In genomic region chr11:122189259-122189658, GRCh38 we compare ENCODE assay signal across 9 cellular contexts.
DNase-seq lines count a peak whose midpoint lies in the region; ATAC-seq and TF ChIP-seq lines count a peak whose summit lies in the region.
"Had no signal": no experiment of that assay in that cellular context is flagged by ENCODE, and none has a peak within 500 bp of the region (broad histone marks: within the 10 kb centered on the region; RNA-seq: fewer than 3 reads in every experiment).

No MANE protein-coding gene starts in this region.

- POLR2A ChIA-PET in HCT116 (lab: Charles Lee), result interaction anchor here (0.8 to 3.3 kb wide), 8 partner anchors 8 to 42 kb away, joined by 3 to 22 read pairs (median 4); no protein-coding TSS in a partner anchor
- POLR2A ChIA-PET in naive thymus-derived CD8-positive, alpha-beta T cell (lab: Charles Lee), result no interaction called here

- peaks cover 83 to 100% of the 10 kb centered on the region in 2 experiments for H3K4me1 ChIP-seq in HCT116 (ENCODE audit: control insufficient read depth in 1 of 2, insufficient read depth in 2 of 2, low read length in 2 of 2)

- no peak overlapping the region for H3K27ac Mint-ChIP-seq in naive thymus-derived CD8-positive, alpha-beta T cell
- H3K27ac Mint-ChIP-seq: activated CD8-positive, alpha-beta T cell treated with anti-CD3 and anti-CD28 coated beads, Interleukin-2, amount 10 ng/mL, durations not matched to agents 7 days and 5 days had no signal

- peaks cover 98% of the 10 kb centered on the region for H3K79me2 ChIP-seq in HCT116 (ENCODE audit: insufficient read depth, low read length)

- peak overlapping the region; percentile 55 for H3K4me2 ChIP-seq in HCT116 (ENCODE audit: low read length)

- peak overlapping the region; percentile 63 for H3K9ac ChIP-seq in HCT116 (ENCODE audit: low read length)

- CTCF ChIA-PET in HCT116 (lab: Charles Lee), result interaction anchor here (1.1 to 1.5 kb wide), 3 partner anchors 13 to 81 kb away, joined by 3 to 4 read pairs (median 4); no protein-coding TSS in a partner anchor

- no peak overlapping the region for H2AFZ ChIP-seq in HCT116 (ENCODE audit: low read depth, low read length, poor library complexity, severe bottlenecking)

- TF ChIP-seq POLR2A in HCT116 (IDR thresholded peaks at IDR 0.05; ENCODE audit: borderline replicate concordance, extremely low read depth, insufficient read depth, insufficient read length), result no peak

- peak; percentile 41 for TF ChIP-seq RAD21 in HCT116 (IDR thresholded peaks at IDR 0.05; ENCODE audit: low read depth)

- H3K27ac ChIP-seq in HCT116 (ENCODE audit: low read depth, low read length), result peak overlapping the region; percentile 97

- peaks cover 0 to 2% (median 0%) of the 10 kb centered on the region in 9 donors for H3K9me3 Mint-ChIP-seq in naive thymus-derived CD8-positive, alpha-beta T cell

- H3K4me1 Mint-ChIP-seq in naive thymus-derived CD8-positive, alpha-beta T cell, result no peaks in the 10 kb centered on the region

- H3K27me3 ChIP-seq in HCT116 (ENCODE audit: insufficient read depth, low read length), result no peaks in the 10 kb centered on the region

- ATAC-seq in HCT116 (peak; percentile 62), left cardiac atrium (peak; percentile 85 to 92), left lobe of liver (no peak)
- no peak for ATAC-seq in naive thymus-derived CD8-positive, alpha-beta T cell
- ATAC-seq: activated CD8-positive, alpha-beta T cell treated with anti-CD3 and anti-CD28 coated beads, Interleukin-2, amount 10 ng/mL, durations not matched to agents 7 days and 5 days had no signal

- no peaks in the 10 kb centered on the region for H3K9me3 ChIP-seq in HCT116 (ENCODE audit: control insufficient read depth in 1 of 2, insufficient read depth in 1 of 2, low read depth in 1 of 2, low read length in 2 of 2)

- no peak overlapping the region for H3K4me3 ChIP-seq in HCT116 (replicated peaks in 1 of 2; ENCODE audit: low read depth in 1 of 2, low read length in 2 of 2)

- H3K4me3 Mint-ChIP-seq in naive thymus-derived CD8-positive, alpha-beta T cell, result no peak overlapping the region
- H3K4me3 Mint-ChIP-seq: activated CD8-positive, alpha-beta T cell treated with anti-CD3 and anti-CD28 coated beads, Interleukin-2, amount 10 ng/mL, durations not matched to agents 7 days and 5 days had no signal

- peaks cover 3 to 33% (median 16%) of the 10 kb centered on the region in 5 donors for H3K27me3 Mint-ChIP-seq in naive thymus-derived CD8-positive, alpha-beta T cell

- TF ChIP-seq CTCF in HCT116 (IDR thresholded peaks at IDR 0.05 in 2 of 3, conservative IDR thresholded peaks at IDR 0.05 in 1 of 3; ENCODE audit: borderline replicate concordance in 1 of 3, insufficient read depth in 1 of 3, low read depth in 2 of 3, low read length in 2 of 3), result 0 out of 6 replicates have a peak, but pooled peaks of 1 of the 3 experiments have one; percentile 3

- H3K9me2 ChIP-seq in HCT116 (ENCODE audit: insufficient read depth), result no peaks in the 10 kb centered on the region

- no peaks in the 10 kb centered on the region for H3K36me3 Mint-ChIP-seq in naive thymus-derived CD8-positive, alpha-beta T cell

- H3K36me3 ChIP-seq in HCT116 (ENCODE audit: control insufficient read depth in 1 of 2, insufficient read depth in 2 of 2, low read length in 2 of 2), result peaks cover 0 to 21% of the 10 kb centered on the region in 2 experiments; a peak in 2 of 4 replicates

- intact Hi-C loops in HCT116 (cut with micrococcal nuclease) (no loop called here), left cardiac atrium (cut with DNase I) (no loop called here)

- DNase-seq in HCT116 (ENCODE audit: low read depth, low spot score) (peak; percentile 90), astrocyte of the hippocampus (ENCODE audit: low read depth, low spot score) (peak; percentile 87), left cardiac atrium (no peak), stromal cell of bone marrow (ENCODE audit: low read depth) (peak; percentile 94), HuH-7 (ENCODE audit: low spot score) (no peak), NCI-H774 (lab: John Stamatoyannopoulos, UW) (no peak), left lobe of liver (ENCODE audit: low spot score) (no peak)
- DNase-seq in naive thymus-derived CD8-positive, alpha-beta T cell, result no peak
- DNase-seq: activated CD8-positive, alpha-beta T cell treated with anti-CD3 and anti-CD28 coated beads, Interleukin-2, amount 10 ng/mL, durations not matched to agents 7 days and 5 days had no signal

- RAD21 ChIA-PET in HCT116 (lab: Charles Lee; ENCODE audit: low non-redundant PET in 1 of 2, low total read pairs in 2 of 2, uncharacterized antibody in 2 of 2, unreplicated experiment in 2 of 2), result interaction anchor here in 1 of 2 experiments (0.7 kb wide), 1 partner anchor 222 kb away, joined by 3 read pairs; no protein-coding TSS in a partner anchor

- H4K20me1 ChIP-seq in HCT116 (ENCODE audit: insufficient read depth), result no peaks in the 10 kb centered on the region

- no TSS peak for BruUV-seq in HCT116 (replicated peaks; lab: Mats Ljungman, UMichigan)

TF ChIP-seq in HCT116, 20 proteins besides CTCF, POLR2A, EP300 and RAD21 (continues in another document):
- no peak for TF ChIP-seq REST (IDR thresholded peaks at IDR 0.05; ENCODE audit: low read depth)
- peak; percentile 65 for TF ChIP-seq MAX (IDR thresholded peaks at IDR 0.05)
- peak; percentile 70; the same call in 1 of the 2 replicates for TF ChIP-seq ATF3 (IDR thresholded peaks at IDR 0.05)
- TF ChIP-seq EZH2phosphoT487 (IDR thresholded peaks at IDR 0.05; ENCODE audit: borderline replicate concordance), result no peak
- TF ChIP-seq ZNF274 (IDR thresholded peaks at IDR 0.05; ENCODE audit: low read depth, low read length), result no peak
- no peak for TF ChIP-seq ZBTB33 (IDR thresholded peaks at IDR 0.05; ENCODE audit: extremely low read depth, insufficient replicate concordance, low read length)
- TF ChIP-seq CBX3 (IDR thresholded peaks at IDR 0.05; ENCODE audit: low read depth), result peak; percentile 92
- TF ChIP-seq ELF1 (IDR thresholded peaks at IDR 0.05; ENCODE audit: borderline replicate concordance, low read depth), result no peak; the same call in 1 of the 2 replicates
- peak; percentile 99 for TF ChIP-seq SP1 (IDR thresholded peaks at IDR 0.05; ENCODE audit: low read depth)
- peak; percentile 67 for TF ChIP-seq TCF7L2 (IDR thresholded peaks at IDR 0.05; ENCODE audit: borderline replicate concordance, extremely low read depth, insufficient read depth, insufficient read length)
- TF ChIP-seq YY1 (IDR thresholded peaks at IDR 0.05; ENCODE audit: extremely low read depth, insufficient replicate concordance, low read depth, low read length), result peak; percentile 75
- TF ChIP-seq ZFX (IDR thresholded peaks at IDR 0.05), result no peak
- peak; percentile 98 for TF ChIP-seq JUND (IDR thresholded peaks at IDR 0.05)
- peak; percentile 56; the same call in 1 of the 2 replicates for TF ChIP-seq EGR1 (IDR thresholded peaks at IDR 0.05; ENCODE audit: low read depth)
- peak; percentile 70 for TF ChIP-seq SIN3A (IDR thresholded peaks at IDR 0.05; ENCODE audit: low read depth)
- TF ChIP-seq CEBPB (IDR thresholded peaks at IDR 0.05; ENCODE audit: low read depth), result peak; percentile 91
- TF ChIP-seq POLR2AphosphoS5 (IDR thresholded peaks at IDR 0.05; ENCODE audit: low read depth, low read length), result peak; percentile 78
- TF ChIP-seq SRF (IDR thresholded peaks at IDR 0.05; ENCODE audit: low read depth), result peak; percentile 99

Comparison
In these comparisons a context has a peak if more than half of its experiments do, and no peak if none do; other contexts are left out.
1. ATAC-seq: peak in HCT116 (single experiment) and left cardiac atrium (2 of 2); none in naive thymus-derived CD8-positive, alpha-beta T cell (0 of 2) and left lobe of liver (single experiment).
2. DNase-seq: peak in HCT116 (single experiment), astrocyte of the hippocampus (single experiment) and stromal cell of bone marrow (single experiment); none in left cardiac atrium (single experiment), naive thymus-derived CD8-positive, alpha-beta T cell (0 of 10), HuH-7 (single experiment), NCI-H774 (single experiment) and left lobe of liver (single experiment).